In the genomic region with DNA sequence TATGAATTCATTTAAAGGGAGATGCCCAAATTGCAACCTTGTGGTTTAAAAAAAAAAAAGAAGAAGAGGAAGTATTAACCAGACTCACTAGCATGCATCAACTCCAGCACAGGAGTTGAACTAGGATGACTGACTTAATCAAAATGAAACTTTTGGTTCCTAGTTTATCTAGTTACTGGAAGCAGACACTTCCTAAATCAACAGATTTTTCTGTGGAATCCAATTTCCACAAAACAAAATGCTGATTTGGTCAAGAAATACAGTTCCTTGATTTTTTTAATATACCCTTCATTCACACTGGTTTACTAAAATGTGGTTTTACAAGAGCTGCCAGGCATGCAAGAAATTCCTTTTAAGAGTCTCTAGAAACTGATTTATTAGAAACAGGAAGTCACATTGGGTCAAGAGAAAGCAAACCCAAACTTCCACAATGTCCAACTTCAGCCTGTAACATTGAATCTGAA, we compare ENCODE assay signal across 10 cellular contexts. TPM values are rescaled to one million over a fixed set of nuclear protein-coding genes. Genes with fewer than 3 reads are reported as not detected.
DNase-seq lines count a peak whose midpoint lies in the region; ATAC-seq and TF ChIP-seq lines count a peak whose summit lies in the region.
"Had no signal": no experiment of that assay in that cellular context is flagged by ENCODE, and none has a peak within 500 bp of the region (broad histone marks: within the 10 kb centered on the region; RNA-seq: fewer than 3 reads in every experiment).

No MANE protein-coding gene starts in this region.

- no peak overlapping the region for H3K4me3 Mint-ChIP-seq in activated CD8-positive, alpha-beta T cell treated with anti-CD3 and anti-CD28 coated beads, Interleukin-2, amount 10 ng/mL, durations not matched to agents 7 days and 5 days
- no peak overlapping the region for H3K4me3 Mint-ChIP-seq in activated T-helper 1 cell treated with anti-CD3 and anti-CD28 coated beads, Interleukin-12 subunit alpha, Interleukin-12 subunit beta, Interleukin-2, Interleukin-4 antibody, amounts not matched to agents 30 ng/mL and 10 ng/mL and 1 ng/mL, durations not matched to agents 14 hours and 24 hours and 36 hours

- no peak overlapping the region for H3K27ac ChIP-seq in OCI-LY7 (ENCODE audit: low read depth, low read length, poor library complexity, severe bottlenecking)
- H3K27ac ChIP-seq in left lung = peak overlapping the region; percentile 11 to 82
- H3K27ac ChIP-seq: esophagus muscularis mucosa had no signal

- no peaks in the 10 kb centered on the region for H3K9me3 ChIP-seq in OCI-LY7 (ENCODE audit: low read length)
- no peaks in the 10 kb centered on the region for H3K9me3 ChIP-seq in left lung
- H3K9me3 ChIP-seq: esophagus muscularis mucosa had no signal

- no peak overlapping the region for H2AFZ ChIP-seq in OCI-LY7 (ENCODE audit: low read length)

- no TSS peak for BruUV-seq in OCI-LY7 (replicated peaks; lab: Mats Ljungman, UMichigan)

- H4K20me1 ChIP-seq in OCI-LY7 (ENCODE audit: insufficient read depth, low read length) = no peaks in the 10 kb centered on the region

- TF ChIP-seq CTCF in OCI-LY7 (conservative IDR thresholded peaks at IDR 0.05; ENCODE audit: low read length) = no peak
- no peak for TF ChIP-seq CTCF in left lung (IDR thresholded peaks at IDR 0.05)
- no peak for TF ChIP-seq CTCF in GM10248 (IDR thresholded peaks at IDR 0.05; ENCODE audit: control extremely low read depth, extremely low read depth, low read depth, missing control alignments)

- H3K27ac Mint-ChIP-seq in activated CD8-positive, alpha-beta T cell treated with anti-CD3 and anti-CD28 coated beads, Interleukin-2, amount 10 ng/mL, durations not matched to agents 7 days and 5 days = no peak overlapping the region
- no peak overlapping the region for H3K27ac Mint-ChIP-seq in activated T-helper 1 cell treated with anti-CD3 and anti-CD28 coated beads, Interleukin-12 subunit alpha, Interleukin-12 subunit beta, Interleukin-2, Interleukin-4 antibody, amounts not matched to agents 30 ng/mL and 10 ng/mL and 1 ng/mL, durations not matched to agents 14 hours and 24 hours and 36 hours

- H3K9me3 Mint-ChIP-seq in activated CD8-positive, alpha-beta T cell treated with anti-CD3 and anti-CD28 coated beads, Interleukin-2, amount 10 ng/mL, durations not matched to agents 7 days and 5 days (ENCODE audit: insufficient read depth) = peaks cover 3% of the 10 kb centered on the region
- no peaks in the 10 kb centered on the region for H3K9me3 Mint-ChIP-seq in activated T-helper 1 cell treated with anti-CD3 and anti-CD28 coated beads, Interleukin-12 subunit alpha, Interleukin-12 subunit beta, Interleukin-2, Interleukin-4 antibody, amounts not matched to agents 30 ng/mL and 10 ng/mL and 1 ng/mL, durations not matched to agents 14 hours and 24 hours and 36 hours

- intact Hi-C loops in OCI-LY7 (cut with micrococcal nuclease; ENCODE audit: unreplicated experiment) (no loop called here), left lung (cut with DNase I) (no loop called here)
- intact Hi-C loops in activated T-helper 1 cell treated with anti-CD3 and anti-CD28 coated beads, Interleukin-12 subunit alpha, Interleukin-12 subunit beta, Interleukin-2, Interleukin-4 antibody, amounts not matched to agents 30 ng/mL and 10 ng/mL and 1 ng/mL, durations not matched to agents 14 hours and 24 hours and 36 hours (cut with micrococcal nuclease) = no loop called here

- no peaks in the 10 kb centered on the region for H3K27me3 Mint-ChIP-seq in activated CD8-positive, alpha-beta T cell treated with anti-CD3 and anti-CD28 coated beads, Interleukin-2, amount 10 ng/mL, durations not matched to agents 7 days and 5 days (ENCODE audit: low read depth)
- H3K27me3 Mint-ChIP-seq in activated T-helper 1 cell treated with anti-CD3 and anti-CD28 coated beads, Interleukin-12 subunit alpha, Interleukin-12 subunit beta, Interleukin-2, Interleukin-4 antibody, amounts not matched to agents 30 ng/mL and 10 ng/mL and 1 ng/mL, durations not matched to agents 14 hours and 24 hours and 36 hours (ENCODE audit: insufficient read depth) = no peaks in the 10 kb centered on the region

- H3K4me1 ChIP-seq in OCI-LY7 (ENCODE audit: insufficient read depth, low read length, poor library complexity, severe bottlenecking) (peaks cover 9% of the 10 kb centered on the region), left lung (peaks cover 45 to 62% of the 10 kb centered on the region in 2 donors)

- CTCF ChIA-PET in OCI-LY7 (lab: Charles Lee; ENCODE audit: unreplicated experiment) = interaction anchor here (0.8 kb wide), 1 partner anchor 12 kb away, joined by 3 read pairs; no protein-coding TSS in a partner anchor
- CTCF ChIA-PET in activated CD8-positive, alpha-beta T cell treated with anti-CD3 and anti-CD28 coated beads, Interleukin-2, amount 10 ng/mL, durations not matched to agents 7 days and 5 days (lab: Charles Lee) = no interaction called here
- CTCF ChIA-PET in GM10248 (lab: Yijun Ruan, JAX) = interaction anchor here (1.3 to 2.5 kb wide), 3 partner anchors 9 to 21 kb away, joined by 3 to 9 read pairs (median 5); no protein-coding TSS in a partner anchor

- H3K4me3 ChIP-seq in OCI-LY7 (ENCODE audit: low read depth, low read length, poor library complexity, severe bottlenecking) = no peak overlapping the region
- no peak overlapping the region for H3K4me3 ChIP-seq in left lung
- H3K4me3 ChIP-seq: esophagus muscularis mucosa had no signal

- H3K9me2 ChIP-seq in OCI-LY7 (ENCODE audit: insufficient read depth, low read length) = no peaks in the 10 kb centered on the region

- H3K4me1 Mint-ChIP-seq in activated CD8-positive, alpha-beta T cell treated with anti-CD3 and anti-CD28 coated beads, Interleukin-2, amount 10 ng/mL, durations not matched to agents 7 days and 5 days (ENCODE audit: low read depth) = peaks cover 22% of the 10 kb centered on the region
- peaks cover 31% of the 10 kb centered on the region for H3K4me1 Mint-ChIP-seq in activated T-helper 1 cell treated with anti-CD3 and anti-CD28 coated beads, Interleukin-12 subunit alpha, Interleukin-12 subunit beta, Interleukin-2, Interleukin-4 antibody, amounts not matched to agents 30 ng/mL and 10 ng/mL and 1 ng/mL, durations not matched to agents 14 hours and 24 hours and 36 hours (ENCODE audit: low read depth)

- H3K79me2 ChIP-seq in OCI-LY7 (ENCODE audit: insufficient read depth, low read depth, low read length) = no peaks in the 10 kb centered on the region

- peak; percentile 64 for ATAC-seq in left lung
- ATAC-seq in activated CD8-positive, alpha-beta T cell treated with anti-CD3 and anti-CD28 coated beads, Interleukin-2, amount 10 ng/mL, durations not matched to agents 7 days and 5 days = no peak

- H3K27me3 ChIP-seq in left lung = no peaks in the 10 kb centered on the region
- H3K27me3 ChIP-seq: esophagus muscularis mucosa had no signal

- peaks cover 23% of the 10 kb centered on the region for H3K36me3 Mint-ChIP-seq in activated CD8-positive, alpha-beta T cell treated with anti-CD3 and anti-CD28 coated beads, Interleukin-2, amount 10 ng/mL, durations not matched to agents 7 days and 5 days (ENCODE audit: low read depth)
- H3K36me3 Mint-ChIP-seq in activated T-helper 1 cell treated with anti-CD3 and anti-CD28 coated beads, Interleukin-12 subunit alpha, Interleukin-12 subunit beta, Interleukin-2, Interleukin-4 antibody, amounts not matched to agents 30 ng/mL and 10 ng/mL and 1 ng/mL, durations not matched to agents 14 hours and 24 hours and 36 hours (ENCODE audit: low read depth) = peaks cover 21% of the 10 kb centered on the region

- 0 out of 2 replicates have a peak overlapping the region, but pooled peaks have one; percentile 5 for H3K4me2 ChIP-seq in OCI-LY7 (ENCODE audit: low read length)

- POLR2A ChIA-PET in OCI-LY7 (lab: Charles Lee) = interaction anchor here (0.6 kb wide), 2 partner anchors 297 to 616 kb away, joined by 3 read pairs; no protein-coding TSS in a partner anchor
- POLR2A ChIA-PET in activated CD8-positive, alpha-beta T cell treated with anti-CD3 and anti-CD28 coated beads, Interleukin-2, amount 10 ng/mL, durations not matched to agents 7 days and 5 days (lab: Charles Lee) = no interaction called here
- POLR2A ChIA-PET in GM10248 (lab: Yijun Ruan, JAX) = no interaction called here

- DNase-seq in EL (peak; percentile 63), HCEC 1CT (peak; percentile 33), OCI-LY7 (ENCODE audit: low spot score) (peak; percentile 9), left lung (no peak), T-helper 1 cell (no peak), GM10248 (ENCODE audit: extremely low spot score) (no peak)
- no peak for DNase-seq in activated CD8-positive, alpha-beta T cell treated with anti-CD3 and anti-CD28 coated beads, Interleukin-2, amount 10 ng/mL, durations not matched to agents 7 days and 5 days
- no peak for DNase-seq in activated T-helper 1 cell treated with anti-CD3 and anti-CD28 coated beads, Interleukin-12 subunit alpha, Interleukin-12 subunit beta, Interleukin-2, Interleukin-4 antibody, amounts not matched to agents 30 ng/mL and 10 ng/mL and 1 ng/mL, durations not matched to agents 14 hours and 24 hours and 36 hours (ENCODE audit: low spot score)
- DNase-seq: stimulated activated CD4-positive, alpha-beta T cell treated with anti-CD3 and anti-CD28 coated beads, Interleukin-2, amount 100 ng/mL, for 24 hours had no signal

- H3K36me3 ChIP-seq in OCI-LY7 (ENCODE audit: insufficient read depth, low read length) = no peaks in the 10 kb centered on the region
- H3K36me3 ChIP-seq in left lung = no peaks in the 10 kb centered on the region
- H3K36me3 ChIP-seq: esophagus muscularis mucosa had no signal

RNA-seq across cellular contexts. Expression of a gene that starts 41.6 kb away (rescaled TPM):
- total RNA-seq in OCI-LY7 (2014; rRNA removed; shearing (Covaris generic)) = 25.6 and 33.7 TPM in 2 replicates
- total RNA-seq in OCI-LY7 (2022) (44.7 and 56.6 TPM in 2 replicates), left lung (10 to 100 TPM; 37.7 to 67.8 TPM)
- total RNA-seq in activated CD8-positive, alpha-beta T cell treated with anti-CD3 and anti-CD28 coated beads, Interleukin-2, amount 10 ng/mL, durations not matched to agents 7 days and 5 days = 10 to 100 TPM; 33.5 to 34.6 TPM
- 33.0 and 34.2 TPM in 2 replicates for total RNA-seq in activated T-helper 1 cell treated with anti-CD3 and anti-CD28 coated beads, Interleukin-12 subunit alpha, Interleukin-12 subunit beta, Interleukin-2, Interleukin-4 antibody, amounts not matched to agents 30 ng/mL and 10 ng/mL and 1 ng/mL, durations not matched to agents 14 hours and 24 hours and 36 hours

Comparison
In these comparisons a context has a peak if more than half of its experiments do, and no peak if none do; other contexts are left out.
1. DNase-seq: peak in EL (single experiment), HCEC 1CT (single experiment) and OCI-LY7 (single experiment); none in left lung (0 of 2), T-helper 1 cell (0 of 5), activated CD8-positive, alpha-beta T cell treated with anti-CD3 and anti-CD28 coated beads, Interleukin-2, amount 10 ng/mL, durations not matched to agents 7 days and 5 days (single experiment), GM10248 (single experiment) and activated T-helper 1 cell treated with anti-CD3 and anti-CD28 coated beads, Interleukin-12 subunit alpha, Interleukin-12 subunit beta, Interleukin-2, Interleukin-4 antibody, amounts not matched to agents 30 ng/mL and 10 ng/mL and 1 ng/mL, durations not matched to agents 14 hours and 24 hours and 36 hours (single experiment).